22 cellular contexts compared by ENCODE assay signal in the genomic region with DNA sequence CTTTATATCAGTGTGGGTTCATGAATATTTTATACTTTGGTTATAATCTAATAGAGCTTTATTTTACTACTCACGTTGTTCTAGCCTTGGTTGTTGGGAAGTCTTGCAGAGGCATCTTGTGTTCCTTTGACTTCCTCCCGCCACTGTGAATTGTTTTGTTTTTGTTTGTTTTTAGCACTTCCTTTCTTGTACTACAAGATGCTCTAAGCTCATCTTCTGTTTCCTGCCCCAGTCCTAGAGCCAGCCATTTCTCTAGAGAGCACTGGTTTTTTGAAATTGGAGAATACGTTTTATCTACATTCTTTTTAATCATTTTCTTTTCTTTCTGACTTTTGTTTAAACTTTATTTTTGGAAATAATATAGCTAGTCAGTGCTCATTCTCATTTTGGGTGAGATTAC. TPM values are rescaled to one million over a fixed set of nuclear protein-coding genes. Genes with fewer than 3 reads are reported as not detected.
A peak's percentile ranks its signal among the peaks of the same experiment; 100 is the strongest.
DNase-seq lines count a peak whose midpoint lies in the region; ATAC-seq, FAIRE-seq and TF ChIP-seq lines count a peak whose summit lies in the region.
"Had no signal": no experiment of that assay in that cellular context is flagged by ENCODE, and none has a peak within 500 bp of the region (broad histone marks: within the 10 kb centered on the region; RNA-seq: fewer than 3 reads in every experiment).

No MANE protein-coding gene starts in this region.

- H3K9me3 ChIP-seq in left ventricle myocardium inferior (replicated peaks), result no peaks in the 10 kb centered on the region
- peaks cover 0 to 4% (median 0%) of the 10 kb centered on the region in 12 donors for H3K9me3 ChIP-seq in heart left ventricle
- H3K9me3 ChIP-seq in kidney (ENCODE audit: control insufficient read depth in 1 of 2, low read length in 2 of 2), result no peaks in the 10 kb centered on the region
- no peaks in the 10 kb centered on the region for H3K9me3 ChIP-seq in smooth muscle cell (replicated peaks; ENCODE audit: low read depth)

- H2AFZ ChIP-seq in smooth muscle cell (ENCODE audit: low read depth), result peak overlapping the region; percentile 50
- H2AFZ ChIP-seq: GM23338 had no signal

- intact Hi-C loops in left ventricle myocardium inferior (cut with micrococcal nuclease) (no loop called here), heart left ventricle (cut with DNase I) (no loop called here), kidney (cut with DNase I) (no loop called here)

- no peaks in the 10 kb centered on the region for H4K20me1 ChIP-seq in smooth muscle cell (ENCODE audit: low read depth)
- H4K20me1 ChIP-seq: BLaER1 treated with 17β-estradiol and CSF1 and Interleukin-3, amounts not matched to agents 10 nM and 100 nM had no signal

- WGBS in heart left ventricle, 4 donors, result 27 to 45% (median 39%) methylated on average over 3 of the region's 3 CpGs
- 71% methylated on average over 3 of the region's 3 CpGs for WGBS in smooth muscle cell (ENCODE audit: low lambda C conversion rate)

- H3K27ac Mint-ChIP-seq in activated naive CD8-positive, alpha-beta T cell treated with anti-CD3 and anti-CD28 coated beads for 36 hours, result no peak overlapping the region
- H3K27ac Mint-ChIP-seq: CD8-positive, alpha-beta T cell; GM23338 had no signal

- H3K36me3 Mint-ChIP-seq in activated naive CD8-positive, alpha-beta T cell treated with anti-CD3 and anti-CD28 coated beads for 36 hours, result no peaks in the 10 kb centered on the region
- H3K36me3 Mint-ChIP-seq: CD8-positive, alpha-beta T cell had no signal

- no peak for TF ChIP-seq CTCF in left ventricle myocardium inferior (IDR thresholded peaks at IDR 0.05; ENCODE audit: borderline replicate concordance)
- TF ChIP-seq CTCF in heart left ventricle (IDR thresholded peaks at IDR 0.05), result no peak
- no peak for TF ChIP-seq CTCF in VCaP (conservative IDR thresholded peaks at IDR 0.05)
- TF ChIP-seq CTCF in kidney (IDR thresholded peaks at IDR 0.05; ENCODE audit: borderline replicate concordance, extremely low read depth, insufficient read depth), result no peak
- no peak for TF ChIP-seq CTCF in smooth muscle cell (IDR thresholded peaks at IDR 0.05; ENCODE audit: borderline replicate concordance, insufficient read depth, poor library complexity, severe bottlenecking)

- no peak for TF ChIP-seq POLR2A in heart left ventricle (IDR thresholded peaks at IDR 0.05)

- no peak for ATAC-seq in heart left ventricle
- ATAC-seq in HG03469 (IDR thresholded peaks at IDR 0.05; ENCODE audit: unreplicated experiment), result no peak
- no peak for ATAC-seq in HG03457 (IDR thresholded peaks at IDR 0.05; ENCODE audit: unreplicated experiment)
- ATAC-seq: CD8-positive, alpha-beta T cell had no signal

- no peaks in the 10 kb centered on the region for H3K27me3 ChIP-seq in left ventricle myocardium inferior (ENCODE audit: low read depth)
- H3K27me3 ChIP-seq in heart left ventricle, result no peaks in the 10 kb centered on the region
- H3K27me3 ChIP-seq in smooth muscle cell (ENCODE audit: low read depth), result no peaks in the 10 kb centered on the region
- H3K27me3 ChIP-seq: BLaER1 treated with 17β-estradiol and CSF1 and Interleukin-3, amounts not matched to agents 10 nM and 100 nM had no signal

- H3K36me3 ChIP-seq in left ventricle myocardium inferior (no peaks in the 10 kb centered on the region), heart left ventricle (no peaks in the 10 kb centered on the region), kidney (ENCODE audit: control insufficient read depth in 1 of 2, insufficient read depth in 2 of 2, low read length in 2 of 2) (no peaks in the 10 kb centered on the region), smooth muscle cell (ENCODE audit: low read depth) (no peaks in the 10 kb centered on the region)
- H3K36me3 ChIP-seq: BLaER1 treated with 17β-estradiol and CSF1 and Interleukin-3, amounts not matched to agents 10 nM and 100 nM had no signal

- DNase-seq in left ventricle myocardium inferior (no peak), heart left ventricle (no peak), kidney (no peak), smooth muscle cell (lab: John Stamatoyannopoulos, UW; ENCODE audit: unreplicated experiment) (no peak)
- DNase-seq in activated naive CD8-positive, alpha-beta T cell treated with anti-CD3 and anti-CD28 coated beads for 36 hours, result no peak
- DNase-seq: 8988T; Calu3; CD8-positive, alpha-beta T cell; DMS79 treated with DMSO at 0.1 percent for 48 hours; GF-D8; HCEC 1CT had no signal

- H3K27me3 Mint-ChIP-seq in activated naive CD8-positive, alpha-beta T cell treated with anti-CD3 and anti-CD28 coated beads for 36 hours, result peaks cover 22% of the 10 kb centered on the region

- H3F3A ChIP-seq in smooth muscle cell (ENCODE audit: low read depth), result no peaks in the 10 kb centered on the region

- H3K79me2 ChIP-seq in smooth muscle cell (ENCODE audit: low read depth), result no peaks in the 10 kb centered on the region

- H3K27ac ChIP-seq in left ventricle myocardium inferior (replicated peaks) (peak overlapping the region; percentile 4), heart left ventricle (no peak overlapping the region), VCaP (peak overlapping the region; percentile 15), kidney (ENCODE audit: low read depth in 2 of 2, low read length in 2 of 2) (no peak overlapping the region), smooth muscle cell (ENCODE audit: low read depth) (no peak overlapping the region)
- H3K27ac ChIP-seq: BLaER1 treated with 17β-estradiol and CSF1 and Interleukin-3, amounts not matched to agents 10 nM and 100 nM had no signal

- peak; percentile 56 for FAIRE-seq in kidney (lab: Jason Lieb, UNC)
- FAIRE-seq: GM12892, GM18507, H54 had no signal

- H3K4me1 ChIP-seq in left ventricle myocardium inferior (no peaks in the 10 kb centered on the region), heart left ventricle (no peaks in the 10 kb centered on the region), kidney (ENCODE audit: control insufficient read depth in 1 of 2, insufficient read depth in 1 of 2, low read depth in 1 of 2, low read length in 2 of 2) (no peaks in the 10 kb centered on the region), smooth muscle cell (ENCODE audit: low read depth) (no peaks in the 10 kb centered on the region)

- no peaks in the 10 kb centered on the region for H3K9me3 Mint-ChIP-seq in activated naive CD8-positive, alpha-beta T cell treated with anti-CD3 and anti-CD28 coated beads for 36 hours
- H3K9me3 Mint-ChIP-seq: CD8-positive, alpha-beta T cell; GM23338 had no signal

- no peak overlapping the region for H3K4me3 Mint-ChIP-seq in activated naive CD8-positive, alpha-beta T cell treated with anti-CD3 and anti-CD28 coated beads for 36 hours
- H3K4me3 Mint-ChIP-seq: CD8-positive, alpha-beta T cell; GM23338 had no signal

- H3K9ac ChIP-seq in kidney (ENCODE audit: low read length in 2 of 2) (no peak overlapping the region), smooth muscle cell (ENCODE audit: low read depth) (no peak overlapping the region)
- H3K9ac ChIP-seq: BLaER1 treated with 17β-estradiol and CSF1 and Interleukin-3, amounts not matched to agents 10 nM and 100 nM had no signal

- H3K4me1 Mint-ChIP-seq in activated naive CD8-positive, alpha-beta T cell treated with anti-CD3 and anti-CD28 coated beads for 36 hours, result peaks cover 2% of the 10 kb centered on the region

- no peak overlapping the region for H3K4me2 ChIP-seq in smooth muscle cell
- H3K4me2 ChIP-seq: GM23338 had no signal

- H3K4me3 ChIP-seq in left ventricle myocardium inferior, result no peak overlapping the region
- no peak overlapping the region for H3K4me3 ChIP-seq in heart left ventricle
- H3K4me3 ChIP-seq in kidney (ENCODE audit: low read length in 2 of 2), result no peak overlapping the region
- no peak overlapping the region for H3K4me3 ChIP-seq in smooth muscle cell
- H3K4me3 ChIP-seq: BLaER1 treated with 17β-estradiol and CSF1 and Interleukin-3, amounts not matched to agents 10 nM and 100 nM; GM23338 had no signal

RNA-seq across cellular contexts. Expression of a gene that starts 15.9 kb away (rescaled TPM):
- total RNA-seq in left ventricle myocardium inferior (32.2 TPM), heart left ventricle (10 to 100 TPM; 16.1 to 28.7 (median 19.1) TPM), kidney (16.2 TPM), smooth muscle cell (9.1 and 11.5 TPM in 2 replicates)
- polyA plus RNA-seq in heart left ventricle (1 to 10 TPM; 6.2 to 7.3 TPM), kidney (ENCODE audit: insufficient read depth, low read depth, low replicate concordance) (11.2 TPM), smooth muscle cell (11.7 and 15.1 TPM in 2 replicates)
- 10 to 100 TPM in 1 of 2 experiments, 1 to 10 TPM in 1; 9.5 to 12.3 TPM for total RNA-seq in activated naive CD8-positive, alpha-beta T cell treated with anti-CD3 and anti-CD28 coated beads for 36 hours

RNA-seq across cellular contexts. Expression of a gene that starts 57.5 kb away (rescaled TPM):
- not detected for total RNA-seq in left ventricle myocardium inferior
- not detected for total RNA-seq in heart left ventricle
- not detected for polyA plus RNA-seq in heart left ventricle
- not detected for total RNA-seq in kidney
- not detected for polyA plus RNA-seq in kidney (ENCODE audit: insufficient read depth, low read depth, low replicate concordance)
- not detected in 2 replicates for total RNA-seq in smooth muscle cell
- polyA plus RNA-seq in smooth muscle cell, result not detected in 2 replicates
- total RNA-seq in activated naive CD8-positive, alpha-beta T cell treated with anti-CD3 and anti-CD28 coated beads for 36 hours, result not detected
- total RNA-seq: A673; Calu3; CD8-positive, alpha-beta T cell; GM23338; HT-29 had no signal
- polyA plus RNA-seq: AG04450, GM23338 had no signal

Comparison
In these comparisons a context has a peak if more than half of its experiments do, and no peak if none do; other contexts are left out.
1. H3K27ac ChIP-seq: peak in left ventricle myocardium inferior (single experiment) and VCaP (single experiment); none in heart left ventricle (0 of 12), kidney (0 of 2) and smooth muscle cell (single experiment).